Comparison of ENCODE assay signal across 33 cellular contexts in genomic region chr4:98469776-98470175, GRCh38.
DNase-seq lines count a peak whose midpoint lies in the region; ATAC-seq and TF ChIP-seq lines count a peak whose summit lies in the region.
"Had no signal": no experiment of that assay in that cellular context is flagged by ENCODE, and none has a peak within 500 bp of the region (broad histone marks: within the 10 kb centered on the region; RNA-seq: fewer than 3 reads in every experiment).

No MANE protein-coding gene starts in this region.

- H3K9me3 ChIP-seq in lower lobe of right lung = no peaks in the 10 kb centered on the region
- H3K9me3 ChIP-seq: breast epithelium, neutrophil, prostate gland, right lobe of liver, tibial nerve had no signal

- H3K4me1 Mint-ChIP-seq in mesothelial cell of epicardium (peaks cover 22% of the 10 kb centered on the region), type B pancreatic cell (ENCODE audit: unreplicated experiment) (peaks cover 14% of the 10 kb centered on the region)

- TF ChIP-seq CTCF in mesothelial cell of epicardium (IDR thresholded peaks at IDR 0.05; ENCODE audit: unreplicated experiment) (no peak), type B pancreatic cell (conservative IDR thresholded peaks at IDR 0.05) (no peak), GM10248 (IDR thresholded peaks at IDR 0.05; ENCODE audit: control extremely low read depth, extremely low read depth, low read depth, missing control alignments) (no peak), lower lobe of right lung (IDR thresholded peaks at IDR 0.05) (no peak)

- no peak overlapping the region for H3K4me3 ChIP-seq in lower lobe of right lung
- H3K4me3 ChIP-seq: BLaER1 treated with 17β-estradiol and CSF1 and Interleukin-3, amounts not matched to agents 10 nM and 100 nM; breast epithelium; lung; prostate gland; right lobe of liver; tibial nerve had no signal

- no peaks in the 10 kb centered on the region for H3K36me3 ChIP-seq in lower lobe of right lung
- H3K36me3 ChIP-seq: BLaER1 treated with 17β-estradiol and CSF1 and Interleukin-3, amounts not matched to agents 10 nM and 100 nM; breast epithelium; neutrophil; prostate gland; right lobe of liver had no signal

- ATAC-seq in lower lobe of right lung = no peak
- ATAC-seq: HCT116; stimulated activated effector memory CD8-positive, alpha-beta T cell treated with anti-CD3 and anti-CD28 coated beads, Interleukin-12 subunit alpha, Interleukin-12 subunit beta, amount 100 ng/mL, for 72 hours had no signal

- CTCF ChIA-PET in GM10248 (lab: Yijun Ruan, JAX) = interaction anchor here (1.1 to 3.4 kb wide), 5 partner anchors 12 to 936 kb away, joined by 3 to 37 read pairs (median 6); no protein-coding TSS in a partner anchor

- no peak overlapping the region for H3K4me3 Mint-ChIP-seq in mesothelial cell of epicardium
- H3K4me3 Mint-ChIP-seq in type B pancreatic cell = no peak overlapping the region
- H3K4me3 Mint-ChIP-seq: activated CD4-positive, alpha-beta memory T cell treated with anti-CD3 and anti-CD28 coated beads for 36 hours; activated naive CD4-positive, alpha-beta T cell treated with anti-CD3 and anti-CD28 coated beads, Interleukin-2, amount 10 ng/mL, durations not matched to agents 7 days and 5 days; activated T-helper 1 cell treated with anti-CD3 and anti-CD28 coated beads, Interleukin-12 subunit alpha, Interleukin-12 subunit beta, Interleukin-2, Interleukin-4 antibody, amounts not matched to agents 30 ng/mL and 10 ng/mL and 1 ng/mL, durations not matched to agents 14 hours and 24 hours and 36 hours; stimulated activated effector memory CD8-positive, alpha-beta T cell treated with anti-CD3 and anti-CD28 coated beads, Interleukin-12 subunit alpha, Interleukin-12 subunit beta, amount 100 ng/mL, for 72 hours had no signal

- no peaks in the 10 kb centered on the region for H3K27me3 Mint-ChIP-seq in mesothelial cell of epicardium (ENCODE audit: low read depth)
- no peaks in the 10 kb centered on the region for H3K27me3 Mint-ChIP-seq in type B pancreatic cell
- H3K27me3 Mint-ChIP-seq: activated CD4-positive, alpha-beta memory T cell treated with anti-CD3 and anti-CD28 coated beads for 36 hours; activated naive CD4-positive, alpha-beta T cell treated with anti-CD3 and anti-CD28 coated beads, Interleukin-2, amount 10 ng/mL, durations not matched to agents 7 days and 5 days had no signal

- H3K9me3 Mint-ChIP-seq in mesothelial cell of epicardium (no peaks in the 10 kb centered on the region), type B pancreatic cell (no peaks in the 10 kb centered on the region)
- H3K9me3 Mint-ChIP-seq: activated CD4-positive, alpha-beta memory T cell treated with anti-CD3 and anti-CD28 coated beads for 36 hours; activated naive CD4-positive, alpha-beta T cell treated with anti-CD3 and anti-CD28 coated beads, Interleukin-2, amount 10 ng/mL, durations not matched to agents 7 days and 5 days; activated T-helper 1 cell treated with anti-CD3 and anti-CD28 coated beads, Interleukin-12 subunit alpha, Interleukin-12 subunit beta, Interleukin-2, Interleukin-4 antibody, amounts not matched to agents 30 ng/mL and 10 ng/mL and 1 ng/mL, durations not matched to agents 14 hours and 24 hours and 36 hours; stimulated activated effector memory CD8-positive, alpha-beta T cell treated with anti-CD3 and anti-CD28 coated beads, Interleukin-12 subunit alpha, Interleukin-12 subunit beta, amount 100 ng/mL, for 72 hours had no signal

- DNase-seq in LHCN-M2 (ENCODE audit: low read depth) = peak; percentile 31
- peak; percentile 27 for DNase-seq in dermis blood vessel endothelial cell
- DNase-seq in mesothelial cell of epicardium (ENCODE audit: low spot score in 2 of 2, unreplicated experiment in 2 of 2) = no peak
- no peak for DNase-seq in type B pancreatic cell (ENCODE audit: extremely low spot score, unreplicated experiment)
- DNase-seq in OCI-M1 (lab: John Stamatoyannopoulos, UW) = no peak
- DNase-seq in GM10248 (ENCODE audit: extremely low spot score) = no peak
- no peak for DNase-seq in lower lobe of right lung
- DNase-seq: activated CD4-positive, alpha-beta memory T cell treated with anti-CD3 and anti-CD28 coated beads for 36 hours; activated CD4-positive, CD25-positive, alpha-beta regulatory T cell treated with anti-CD3 and anti-CD28 coated beads, Interleukin-2, amount 50 U/mL, for 72 hours; activated naive CD4-positive, alpha-beta T cell treated with anti-CD3 and anti-CD28 coated beads, Interleukin-2, amount 10 ng/mL, durations not matched to agents 7 days and 5 days; amniotic stem cell; effector CD8-positive, alpha-beta T cell; erythroblast; foreskin fibroblast; GF-D8; head of caudate nucleus; kidney; NCI-H1436 treated with DMSO at 0.1 percent for 48 hours; NCI-H2081 treated with DMSO at 0.1 percent for 48 hours; NCI-H345; NCI-H69; right lobe of liver; SIG-M5; stimulated activated CD4-positive, alpha-beta T cell treated with anti-CD3 and anti-CD28 coated beads, Interleukin-12 subunit alpha, Interleukin-12 subunit beta, amount 100 ng/mL, for 4 hours had no signal

- H3K36me3 Mint-ChIP-seq in mesothelial cell of epicardium (peaks cover 3% of the 10 kb centered on the region), type B pancreatic cell (peaks cover 25% of the 10 kb centered on the region)

- intact Hi-C loops in lower lobe of right lung (cut with DNase I) = no loop called here

- POLR2A ChIA-PET in GM10248 (lab: Yijun Ruan, JAX) = no interaction called here

- peak overlapping the region; percentile 78 for H3K27ac Mint-ChIP-seq in mesothelial cell of epicardium
- peak overlapping the region; percentile 17 for H3K27ac Mint-ChIP-seq in type B pancreatic cell
- H3K27ac Mint-ChIP-seq: activated CD4-positive, alpha-beta memory T cell treated with anti-CD3 and anti-CD28 coated beads for 36 hours; activated naive CD4-positive, alpha-beta T cell treated with anti-CD3 and anti-CD28 coated beads, Interleukin-2, amount 10 ng/mL, durations not matched to agents 7 days and 5 days had no signal

- H3K4me1 ChIP-seq in lower lobe of right lung = peaks cover 22% of the 10 kb centered on the region
- H3K4me1 ChIP-seq: breast epithelium, prostate gland, right lobe of liver had no signal

- H3K27me3 ChIP-seq in lower lobe of right lung (ENCODE audit: low read depth) = no peaks in the 10 kb centered on the region
- H3K27me3 ChIP-seq: BLaER1 treated with 17β-estradiol and CSF1 and Interleukin-3, amounts not matched to agents 10 nM and 100 nM; breast epithelium; right lobe of liver; tibial nerve had no signal

- H3K27ac ChIP-seq in lower lobe of right lung = no peak overlapping the region
- H3K27ac ChIP-seq: BLaER1 treated with 17β-estradiol and CSF1 and Interleukin-3, amounts not matched to agents 10 nM and 100 nM; neutrophil; prostate gland; right lobe of liver had no signal

Comparison
In these comparisons a context has a peak if more than half of its experiments do, and no peak if none do; other contexts are left out.
1. DNase-seq: peak in LHCN-M2 (single experiment) and dermis blood vessel endothelial cell (single experiment); none in mesothelial cell of epicardium (0 of 2), type B pancreatic cell (single experiment), OCI-M1 (single experiment), GM10248 (single experiment) and lower lobe of right lung (single experiment).